ENCODE assay signal across 2 cellular contexts in genomic region chr13:45269204-45269603, GRCh38.
TF ChIP-seq lines count a peak whose summit lies in the region.

No MANE protein-coding gene starts in this region.

TF ChIP-seq in SK-N-SH, 30 proteins besides CTCF, POLR2A, EP300 and RAD21 (continued from another document):
- TF ChIP-seq POLR2AphosphoS5 (IDR thresholded peaks at IDR 0.05; ENCODE audit: low read depth, low read length), result no peak

TF ChIP-seq in SK-N-SH treated with all-trans-retinoic acid at 6 μM for 48 hours, 23 proteins besides CTCF, POLR2A, EP300 and RAD21 (continued from another document):
- TF ChIP-seq, protein P1, sequence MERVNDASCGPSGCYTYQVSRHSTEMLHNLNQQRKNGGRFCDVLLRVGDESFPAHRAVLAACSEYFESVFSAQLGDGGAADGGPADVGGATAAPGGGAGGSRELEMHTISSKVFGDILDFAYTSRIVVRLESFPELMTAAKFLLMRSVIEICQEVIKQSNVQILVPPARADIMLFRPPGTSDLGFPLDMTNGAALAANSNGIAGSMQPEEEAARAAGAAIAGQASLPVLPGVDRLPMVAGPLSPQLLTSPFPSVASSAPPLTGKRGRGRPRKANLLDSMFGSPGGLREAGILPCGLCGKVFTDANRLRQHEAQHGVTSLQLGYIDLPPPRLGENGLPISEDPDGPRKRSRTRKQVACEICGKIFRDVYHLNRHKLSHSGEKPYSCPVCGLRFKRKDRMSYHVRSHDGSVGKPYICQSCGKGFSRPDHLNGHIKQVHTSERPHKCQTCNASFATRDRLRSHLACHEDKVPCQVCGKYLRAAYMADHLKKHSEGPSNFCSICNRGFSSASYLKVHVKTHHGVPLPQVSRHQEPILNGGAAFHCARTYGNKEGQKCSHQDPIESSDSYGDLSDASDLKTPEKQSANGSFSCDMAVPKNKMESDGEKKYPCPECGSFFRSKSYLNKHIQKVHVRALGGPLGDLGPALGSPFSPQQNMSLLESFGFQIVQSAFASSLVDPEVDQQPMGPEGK (CRISPR knock-in tag; IDR thresholded peaks at IDR 0.05; ENCODE audit: borderline replicate concordance), result no peak
- TF ChIP-seq, protein P2, sequence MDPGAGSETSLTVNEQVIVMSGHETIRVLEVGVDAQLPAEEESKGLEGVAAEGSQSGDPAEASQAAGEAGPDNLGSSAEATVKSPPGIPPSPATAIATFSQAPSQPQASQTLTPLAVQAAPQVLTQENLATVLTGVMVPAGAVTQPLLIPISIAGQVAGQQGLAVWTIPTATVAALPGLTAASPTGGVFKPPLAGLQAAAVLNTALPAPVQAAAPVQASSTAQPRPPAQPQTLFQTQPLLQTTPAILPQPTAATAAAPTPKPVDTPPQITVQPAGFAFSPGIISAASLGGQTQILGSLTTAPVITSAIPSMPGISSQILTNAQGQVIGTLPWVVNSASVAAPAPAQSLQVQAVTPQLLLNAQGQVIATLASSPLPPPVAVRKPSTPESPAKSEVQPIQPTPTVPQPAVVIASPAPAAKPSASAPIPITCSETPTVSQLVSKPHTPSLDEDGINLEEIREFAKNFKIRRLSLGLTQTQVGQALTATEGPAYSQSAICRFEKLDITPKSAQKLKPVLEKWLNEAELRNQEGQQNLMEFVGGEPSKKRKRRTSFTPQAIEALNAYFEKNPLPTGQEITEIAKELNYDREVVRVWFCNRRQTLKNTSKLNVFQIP (CRISPR knock-in tag; IDR thresholded peaks at IDR 0.05; ENCODE audit: borderline replicate concordance, low read depth), result no peak
- TF ChIP-seq ISL1 (CRISPR knock-in tag; IDR thresholded peaks at IDR 0.05) (no peak), ESRRG (CRISPR knock-in tag; IDR thresholded peaks at IDR 0.05) (no peak), CREB5 (CRISPR knock-in tag; IDR thresholded peaks at IDR 0.05; ENCODE audit: low read depth) (no peak)
TF ChIP-seq in SK-N-SH treated with all-trans-retinoic acid at 6 μM for 48 hours: peak in this region for 0.
